In genomic region chr1:17125756-17126237, GRCh38 we compare ENCODE assay signal across 2 cellular contexts.
TF ChIP-seq lines count a peak whose summit lies in the region.

No MANE protein-coding gene starts in this region.

TF ChIP-seq in GM23338, 12 proteins besides CTCF, POLR2A, EP300 and RAD21:
- TF ChIP-seq, protein P1, sequence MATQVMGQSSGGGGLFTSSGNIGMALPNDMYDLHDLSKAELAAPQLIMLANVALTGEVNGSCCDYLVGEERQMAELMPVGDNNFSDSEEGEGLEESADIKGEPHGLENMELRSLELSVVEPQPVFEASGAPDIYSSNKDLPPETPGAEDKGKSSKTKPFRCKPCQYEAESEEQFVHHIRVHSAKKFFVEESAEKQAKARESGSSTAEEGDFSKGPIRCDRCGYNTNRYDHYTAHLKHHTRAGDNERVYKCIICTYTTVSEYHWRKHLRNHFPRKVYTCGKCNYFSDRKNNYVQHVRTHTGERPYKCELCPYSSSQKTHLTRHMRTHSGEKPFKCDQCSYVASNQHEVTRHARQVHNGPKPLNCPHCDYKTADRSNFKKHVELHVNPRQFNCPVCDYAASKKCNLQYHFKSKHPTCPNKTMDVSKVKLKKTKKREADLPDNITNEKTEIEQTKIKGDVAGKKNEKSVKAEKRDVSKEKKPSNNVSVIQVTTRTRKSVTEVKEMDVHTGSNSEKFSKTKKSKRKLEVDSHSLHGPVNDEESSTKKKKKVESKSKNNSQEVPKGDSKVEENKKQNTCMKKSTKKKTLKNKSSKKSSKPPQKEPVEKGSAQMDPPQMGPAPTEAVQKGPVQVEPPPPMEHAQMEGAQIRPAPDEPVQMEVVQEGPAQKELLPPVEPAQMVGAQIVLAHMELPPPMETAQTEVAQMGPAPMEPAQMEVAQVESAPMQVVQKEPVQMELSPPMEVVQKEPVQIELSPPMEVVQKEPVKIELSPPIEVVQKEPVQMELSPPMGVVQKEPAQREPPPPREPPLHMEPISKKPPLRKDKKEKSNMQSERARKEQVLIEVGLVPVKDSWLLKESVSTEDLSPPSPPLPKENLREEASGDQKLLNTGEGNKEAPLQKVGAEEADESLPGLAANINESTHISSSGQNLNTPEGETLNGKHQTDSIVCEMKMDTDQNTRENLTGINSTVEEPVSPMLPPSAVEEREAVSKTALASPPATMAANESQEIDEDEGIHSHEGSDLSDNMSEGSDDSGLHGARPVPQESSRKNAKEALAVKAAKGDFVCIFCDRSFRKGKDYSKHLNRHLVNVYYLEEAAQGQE (IDR thresholded peaks at IDR 0.05; ENCODE audit: unreplicated experiment): no peak
- TF ChIP-seq POLR2AphosphoS5 (IDR thresholded peaks at IDR 0.05; ENCODE audit: low read depth) (no peak), ZNF114 (CRISPR knock-in tag; IDR thresholded peaks at IDR 0.05) (no peak), CREB1 (CRISPR knock-in tag; IDR thresholded peaks at IDR 0.05; ENCODE audit: low read depth) (no peak), NANOG (IDR thresholded peaks at IDR 0.05; ENCODE audit: borderline replicate concordance) (no peak), ZNF331 (CRISPR knock-in tag; IDR thresholded peaks at IDR 0.05; ENCODE audit: low read depth) (no peak), JUNB (IDR thresholded peaks at IDR 0.05; ENCODE audit: unreplicated experiment) (no peak), STAT1 (IDR thresholded peaks at IDR 0.05; ENCODE audit: unreplicated experiment) (no peak), EZH2phosphoT487 (IDR thresholded peaks at IDR 0.05; ENCODE audit: unreplicated experiment) (no peak), EZH2 (IDR thresholded peaks at IDR 0.05; ENCODE audit: low read depth, unreplicated experiment) (no peak)
- TF ChIP-seq, protein P2, sequence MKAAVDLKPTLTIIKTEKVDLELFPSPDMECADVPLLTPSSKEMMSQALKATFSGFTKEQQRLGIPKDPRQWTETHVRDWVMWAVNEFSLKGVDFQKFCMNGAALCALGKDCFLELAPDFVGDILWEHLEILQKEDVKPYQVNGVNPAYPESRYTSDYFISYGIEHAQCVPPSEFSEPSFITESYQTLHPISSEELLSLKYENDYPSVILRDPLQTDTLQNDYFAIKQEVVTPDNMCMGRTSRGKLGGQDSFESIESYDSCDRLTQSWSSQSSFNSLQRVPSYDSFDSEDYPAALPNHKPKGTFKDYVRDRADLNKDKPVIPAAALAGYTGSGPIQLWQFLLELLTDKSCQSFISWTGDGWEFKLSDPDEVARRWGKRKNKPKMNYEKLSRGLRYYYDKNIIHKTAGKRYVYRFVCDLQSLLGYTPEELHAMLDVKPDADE (IDR thresholded peaks at IDR 0.05): no peak
- TF ChIP-seq, protein P3, sequence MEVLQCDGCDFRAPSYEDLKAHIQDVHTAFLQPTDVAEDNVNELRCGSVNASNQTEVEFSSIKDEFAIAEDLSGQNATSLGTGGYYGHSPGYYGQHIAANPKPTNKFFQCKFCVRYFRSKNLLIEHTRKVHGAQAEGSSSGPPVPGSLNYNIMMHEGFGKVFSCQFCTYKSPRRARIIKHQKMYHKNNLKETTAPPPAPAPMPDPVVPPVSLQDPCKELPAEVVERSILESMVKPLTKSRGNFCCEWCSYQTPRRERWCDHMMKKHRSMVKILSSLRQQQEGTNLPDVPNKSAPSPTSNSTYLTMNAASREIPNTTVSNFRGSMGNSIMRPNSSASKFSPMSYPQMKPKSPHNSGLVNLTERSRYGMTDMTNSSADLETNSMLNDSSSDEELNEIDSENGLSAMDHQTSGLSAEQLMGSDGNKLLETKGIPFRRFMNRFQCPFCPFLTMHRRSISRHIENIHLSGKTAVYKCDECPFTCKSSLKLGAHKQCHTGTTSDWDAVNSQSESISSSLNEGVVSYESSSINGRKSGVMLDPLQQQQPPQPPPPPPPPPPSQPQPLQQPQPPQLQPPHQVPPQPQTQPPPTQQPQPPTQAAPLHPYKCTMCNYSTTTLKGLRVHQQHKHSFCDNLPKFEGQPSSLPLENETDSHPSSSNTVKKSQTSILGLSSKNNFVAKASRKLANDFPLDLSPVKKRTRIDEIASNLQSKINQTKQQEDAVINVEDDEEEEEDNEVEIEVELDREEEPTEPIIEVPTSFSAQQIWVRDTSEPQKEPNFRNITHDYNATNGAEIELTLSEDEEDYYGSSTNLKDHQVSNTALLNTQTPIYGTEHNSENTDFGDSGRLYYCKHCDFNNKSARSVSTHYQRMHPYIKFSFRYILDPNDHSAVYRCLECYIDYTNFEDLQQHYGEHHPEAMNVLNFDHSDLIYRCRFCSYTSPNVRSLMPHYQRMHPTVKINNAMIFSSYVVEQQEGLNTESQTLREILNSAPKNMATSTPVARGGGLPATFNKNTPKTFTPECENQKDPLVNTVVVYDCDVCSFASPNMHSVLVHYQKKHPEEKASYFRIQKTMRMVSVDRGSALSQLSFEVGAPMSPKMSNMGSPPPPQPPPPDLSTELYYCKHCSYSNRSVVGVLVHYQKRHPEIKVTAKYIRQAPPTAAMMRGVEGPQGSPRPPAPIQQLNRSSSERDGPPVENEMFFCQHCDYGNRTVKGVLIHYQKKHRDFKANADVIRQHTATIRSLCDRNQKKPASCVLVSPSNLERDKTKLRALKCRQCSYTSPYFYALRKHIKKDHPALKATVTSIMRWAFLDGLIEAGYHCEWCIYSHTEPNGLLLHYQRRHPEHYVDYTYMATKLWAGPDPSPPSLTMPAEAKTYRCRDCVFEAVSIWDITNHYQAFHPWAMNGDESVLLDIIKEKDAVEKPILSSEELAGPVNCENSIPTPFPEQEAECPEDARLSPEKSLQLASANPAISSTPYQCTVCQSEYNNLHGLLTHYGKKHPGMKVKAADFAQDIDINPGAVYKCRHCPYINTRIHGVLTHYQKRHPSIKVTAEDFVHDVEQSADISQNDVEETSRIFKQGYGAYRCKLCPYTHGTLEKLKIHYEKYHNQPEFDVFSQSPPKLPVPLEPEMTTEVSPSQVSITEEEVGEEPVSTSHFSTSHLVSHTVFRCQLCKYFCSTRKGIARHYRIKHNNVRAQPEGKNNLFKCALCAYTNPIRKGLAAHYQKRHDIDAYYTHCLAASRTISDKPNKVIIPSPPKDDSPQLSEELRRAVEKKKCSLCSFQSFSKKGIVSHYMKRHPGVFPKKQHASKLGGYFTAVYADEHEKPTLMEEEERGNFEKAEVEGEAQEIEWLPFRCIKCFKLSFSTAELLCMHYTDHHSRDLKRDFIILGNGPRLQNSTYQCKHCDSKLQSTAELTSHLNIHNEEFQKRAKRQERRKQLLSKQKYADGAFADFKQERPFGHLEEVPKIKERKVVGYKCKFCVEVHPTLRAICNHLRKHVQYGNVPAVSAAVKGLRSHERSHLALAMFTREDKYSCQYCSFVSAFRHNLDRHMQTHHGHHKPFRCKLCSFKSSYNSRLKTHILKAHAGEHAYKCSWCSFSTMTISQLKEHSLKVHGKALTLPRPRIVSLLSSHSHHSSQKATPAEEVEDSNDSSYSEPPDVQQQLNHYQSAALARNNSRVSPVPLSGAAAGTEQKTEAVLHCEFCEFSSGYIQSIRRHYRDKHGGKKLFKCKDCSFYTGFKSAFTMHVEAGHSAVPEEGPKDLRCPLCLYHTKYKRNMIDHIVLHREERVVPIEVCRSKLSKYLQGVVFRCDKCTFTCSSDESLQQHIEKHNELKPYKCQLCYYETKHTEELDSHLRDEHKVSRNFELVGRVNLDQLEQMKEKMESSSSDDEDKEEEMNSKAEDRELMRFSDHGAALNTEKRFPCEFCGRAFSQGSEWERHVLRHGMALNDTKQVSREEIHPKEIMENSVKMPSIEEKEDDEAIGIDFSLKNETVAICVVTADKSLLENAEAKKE (CRISPR knock-in tag; IDR thresholded peaks at IDR 0.05): no peak

TF ChIP-seq in HepG2, 621 proteins besides CTCF, POLR2A, EP300 and RAD21 (continued from another document and continues in another):
- TF ChIP-seq ATF5 (CRISPR knock-in tag; IDR thresholded peaks at IDR 0.05; ENCODE audit: low read depth): no peak
- peak; percentile 23; the same call in 1 of the 2 replicates for TF ChIP-seq FOSL2 (CRISPR knock-in tag; IDR thresholded peaks at IDR 0.05)
- TF ChIP-seq MXD1 (CRISPR knock-in tag; IDR thresholded peaks at IDR 0.05): no peak
- TF ChIP-seq ZNF652 (CRISPR knock-in tag; IDR thresholded peaks at IDR 0.05; ENCODE audit: borderline replicate concordance, low read depth): peak; percentile 93
- TF ChIP-seq ZNF362 (CRISPR knock-in tag; IDR thresholded peaks at IDR 0.05; ENCODE audit: borderline replicate concordance): no peak
- TF ChIP-seq SRY (CRISPR knock-in tag; IDR thresholded peaks at IDR 0.05): no peak
- no peak for TF ChIP-seq ASH2L (IDR thresholded peaks at IDR 0.05; ENCODE audit: insufficient read length, low read depth, low read length)
- no peak for TF ChIP-seq HHEX (CRISPR knock-in tag; IDR thresholded peaks at IDR 0.05)
- 0 out of 2 replicates have a peak, but pooled peaks have one; percentile 29 for TF ChIP-seq ZNF235 (CRISPR knock-in tag; IDR thresholded peaks at IDR 0.05; ENCODE audit: borderline replicate concordance)
- TF ChIP-seq CREM (IDR thresholded peaks at IDR 0.05): no peak
- no peak for TF ChIP-seq CREM (CRISPR knock-in tag; IDR thresholded peaks at IDR 0.05)
- peak; percentile 26; the same call in 1 of the 2 replicates for TF ChIP-seq CEBPG (CRISPR knock-in tag; IDR thresholded peaks at IDR 0.05)
- TF ChIP-seq NFRKB (IDR thresholded peaks at IDR 0.05): no peak
- peak; percentile 59; the same call in 1 of the 2 replicates for TF ChIP-seq SPEN (CRISPR knock-in tag; IDR thresholded peaks at IDR 0.05; ENCODE audit: low read depth)
- 0 out of 2 replicates have a peak, but pooled peaks have one; percentile 44 for TF ChIP-seq MTF2 (CRISPR knock-in tag; IDR thresholded peaks at IDR 0.05; ENCODE audit: borderline replicate concordance)
- no peak for TF ChIP-seq ZSCAN20 (CRISPR knock-in tag; IDR thresholded peaks at IDR 0.05; ENCODE audit: borderline replicate concordance)
- TF ChIP-seq ZNF337 (CRISPR knock-in tag; IDR thresholded peaks at IDR 0.05; ENCODE audit: borderline replicate concordance, low read depth): no peak
- TF ChIP-seq CENPT (CRISPR knock-in tag; IDR thresholded peaks at IDR 0.05; ENCODE audit: low read depth): no peak
- peak; percentile 73 for TF ChIP-seq SMC3 (IDR thresholded peaks at IDR 0.05; ENCODE audit: low read length)
- no peak for TF ChIP-seq HNRNPL (IDR thresholded peaks at IDR 0.05; ENCODE audit: low read depth, low read length)
- TF ChIP-seq, protein P4, sequence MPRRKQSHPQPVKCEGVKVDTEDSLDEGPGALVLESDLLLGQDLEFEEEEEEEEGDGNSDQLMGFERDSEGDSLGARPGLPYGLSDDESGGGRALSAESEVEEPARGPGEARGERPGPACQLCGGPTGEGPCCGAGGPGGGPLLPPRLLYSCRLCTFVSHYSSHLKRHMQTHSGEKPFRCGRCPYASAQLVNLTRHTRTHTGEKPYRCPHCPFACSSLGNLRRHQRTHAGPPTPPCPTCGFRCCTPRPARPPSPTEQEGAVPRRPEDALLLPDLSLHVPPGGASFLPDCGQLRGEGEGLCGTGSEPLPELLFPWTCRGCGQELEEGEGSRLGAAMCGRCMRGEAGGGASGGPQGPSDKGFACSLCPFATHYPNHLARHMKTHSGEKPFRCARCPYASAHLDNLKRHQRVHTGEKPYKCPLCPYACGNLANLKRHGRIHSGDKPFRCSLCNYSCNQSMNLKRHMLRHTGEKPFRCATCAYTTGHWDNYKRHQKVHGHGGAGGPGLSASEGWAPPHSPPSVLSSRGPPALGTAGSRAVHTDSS (CRISPR knock-in tag; conservative IDR thresholded peaks at IDR 0.05): no peak
- TF ChIP-seq, protein P5, sequence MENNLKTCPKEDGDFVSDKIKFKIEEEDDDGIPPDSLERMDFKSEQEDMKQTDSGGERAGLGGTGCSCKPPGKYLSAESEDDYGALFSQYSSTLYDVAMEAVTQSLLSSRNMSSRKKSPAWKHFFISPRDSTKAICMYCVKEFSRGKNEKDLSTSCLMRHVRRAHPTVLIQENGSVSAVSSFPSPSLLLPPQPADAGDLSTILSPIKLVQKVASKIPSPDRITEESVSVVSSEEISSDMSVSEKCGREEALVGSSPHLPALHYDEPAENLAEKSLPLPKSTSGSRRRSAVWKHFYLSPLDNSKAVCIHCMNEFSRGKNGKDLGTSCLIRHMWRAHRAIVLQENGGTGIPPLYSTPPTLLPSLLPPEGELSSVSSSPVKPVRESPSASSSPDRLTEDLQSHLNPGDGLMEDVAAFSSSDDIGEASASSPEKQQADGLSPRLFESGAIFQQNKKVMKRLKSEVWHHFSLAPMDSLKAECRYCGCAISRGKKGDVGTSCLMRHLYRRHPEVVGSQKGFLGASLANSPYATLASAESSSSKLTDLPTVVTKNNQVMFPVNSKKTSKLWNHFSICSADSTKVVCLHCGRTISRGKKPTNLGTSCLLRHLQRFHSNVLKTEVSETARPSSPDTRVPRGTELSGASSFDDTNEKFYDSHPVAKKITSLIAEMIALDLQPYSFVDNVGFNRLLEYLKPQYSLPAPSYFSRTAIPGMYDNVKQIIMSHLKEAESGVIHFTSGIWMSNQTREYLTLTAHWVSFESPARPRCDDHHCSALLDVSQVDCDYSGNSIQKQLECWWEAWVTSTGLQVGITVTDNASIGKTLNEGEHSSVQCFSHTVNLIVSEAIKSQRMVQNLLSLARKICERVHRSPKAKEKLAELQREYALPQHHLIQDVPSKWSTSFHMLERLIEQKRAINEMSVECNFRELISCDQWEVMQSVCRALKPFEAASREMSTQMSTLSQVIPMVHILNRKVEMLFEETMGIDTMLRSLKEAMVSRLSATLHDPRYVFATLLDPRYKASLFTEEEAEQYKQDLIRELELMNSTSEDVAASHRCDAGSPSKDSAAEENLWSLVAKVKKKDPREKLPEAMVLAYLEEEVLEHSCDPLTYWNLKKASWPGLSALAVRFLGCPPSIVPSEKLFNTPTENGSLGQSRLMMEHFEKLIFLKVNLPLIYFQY (CRISPR knock-in tag; IDR thresholded peaks at IDR 0.05; ENCODE audit: borderline replicate concordance): no peak
- no peak for TF ChIP-seq ZNF577 (CRISPR knock-in tag; IDR thresholded peaks at IDR 0.05; ENCODE audit: borderline replicate concordance, low read depth)
- 0 out of 2 replicates have a peak, but pooled peaks have one; percentile 29 for TF ChIP-seq SALL1 (CRISPR knock-in tag; IDR thresholded peaks at IDR 0.05)
